ENCODE assay signal across 8 cellular contexts in genomic region chr12:47704719-47705118, GRCh38. TPM values are rescaled to one million over a fixed set of nuclear protein-coding genes. Genes with fewer than 3 reads are reported as not detected.
DNase-seq lines count a peak whose midpoint lies in the region; ATAC-seq, FAIRE-seq and TF ChIP-seq lines count a peak whose summit lies in the region.

No MANE protein-coding gene starts in this region.

- H3K4me1 ChIP-seq in Karpas-422 (ENCODE audit: low read length) (peaks cover 63% of the 10 kb centered on the region), small intestine (ENCODE audit: control insufficient read depth in 2 of 2, insufficient read depth in 1 of 2, low read depth in 1 of 2, low read length in 1 of 2) (peaks cover 6 to 8% of the 10 kb centered on the region in 2 donors)

- H4K20me1 ChIP-seq in Karpas-422 (ENCODE audit: insufficient read depth, low read depth, low read length): peaks cover 7% of the 10 kb centered on the region; the same call in 1 of the 2 replicates

- H3K27ac ChIP-seq in CD4-positive, alpha-beta T cell (ENCODE audit: low read depth, low read length): no peak overlapping the region
- H3K27ac ChIP-seq in Karpas-422 (ENCODE audit: low read length) (peak overlapping the region; percentile 45), coronary artery (no peak overlapping the region), small intestine (ENCODE audit: low read depth in 1 of 2, low read length in 1 of 2) (no peak overlapping the region)

- peak overlapping the region; percentile 94 for H3K27ac Mint-ChIP-seq in CD4-positive, alpha-beta T cell
- H3K27ac Mint-ChIP-seq in nephron: peak overlapping the region; percentile 18 to 80 (median 68)

- WGBS in small intestine, 3 donors: 86 to 91% (median 89%) methylated on average over 9 of the region's 9 CpGs

- no peak for DNase-seq in CD4-positive, alpha-beta T cell
- DNase-seq in Karpas-422 (no peak), coronary artery (ENCODE audit: low spot score) (no peak), HEK293T (ENCODE audit: extremely low spot score) (no peak), germinal center (ENCODE audit: low spot score) (no peak), GOT3 (lab: John Stamatoyannopoulos, UW) (no peak), small intestine (no peak)

- peak overlapping the region; percentile 80 for H3K9ac ChIP-seq in Karpas-422 (ENCODE audit: low read length)

- peaks cover 55% of the 10 kb centered on the region for H3K36me3 Mint-ChIP-seq in CD4-positive, alpha-beta T cell (ENCODE audit: low read depth)
- peaks cover 30% of the 10 kb centered on the region for H3K36me3 Mint-ChIP-seq in nephron (ENCODE audit: low read depth)

- CTCF ChIA-PET in CD4-positive, alpha-beta T cell (lab: Charles Lee): no interaction called here
- CTCF ChIA-PET in HEK293T (lab: Yijun Ruan, JAX): interaction anchor here (0.5 to 0.7 kb wide), 3 partner anchors 18 to 624 kb away, joined by 3 read pairs; no protein-coding TSS in a partner anchor

- H3K4me2 ChIP-seq in Karpas-422 (ENCODE audit: low read depth, low read length, poor library complexity, severe bottlenecking): peak overlapping the region; percentile 91

- peaks cover 74% of the 10 kb centered on the region for H3K4me1 Mint-ChIP-seq in CD4-positive, alpha-beta T cell (ENCODE audit: low read depth)
- H3K4me1 Mint-ChIP-seq in nephron: peaks cover 22% of the 10 kb centered on the region

- intact Hi-C loops in CD4-positive, alpha-beta T cell (cut with DNase I, micrococcal nuclease): loop anchor here (5.0 kb wide), 2 partner anchors 1327 to 1712 kb away; partner anchors contain the start of gene SCAF11 (in 1 of the 2)

- no peak for TF ChIP-seq CTCF in CD4-positive, alpha-beta T cell (IDR thresholded peaks at IDR 0.05)
- TF ChIP-seq CTCF in coronary artery (IDR thresholded peaks at IDR 0.05) (no peak), nephron (IDR thresholded peaks at IDR 0.05; ENCODE audit: unreplicated experiment in 3 of 3) (no peak)

- H2AFZ ChIP-seq in Karpas-422 (ENCODE audit: low read length): no peak overlapping the region

- peaks cover 87% of the 10 kb centered on the region for H3K79me2 ChIP-seq in Karpas-422 (ENCODE audit: low read length)

- H3K36me3 ChIP-seq in Karpas-422 (ENCODE audit: insufficient read depth, low read length) (peaks cover 29% of the 10 kb centered on the region; the same call in 1 of the 2 replicates), small intestine (ENCODE audit: control insufficient read depth in 2 of 2, insufficient read depth in 2 of 2, low read length in 2 of 2) (peaks cover 2% of the 10 kb centered on the region in 2 donors)

- POLR2A ChIA-PET in CD4-positive, alpha-beta T cell (lab: Charles Lee): interaction anchor here (0.7 kb wide), 1 partner anchor 13 kb away, joined by 3 read pairs; no protein-coding TSS in a partner anchor
- POLR2A ChIA-PET in HEK293T (lab: Yijun Ruan, JAX): interaction anchor here (0.6 to 1.9 kb wide), 3 partner anchors 10 to 28 kb away, joined by 3 to 6 read pairs (median 3); no protein-coding TSS in a partner anchor

- peak overlapping the region; percentile 99 for H3K4me3 Mint-ChIP-seq in CD4-positive, alpha-beta T cell
- H3K4me3 Mint-ChIP-seq in nephron: peak overlapping the region; percentile 80 to 90 (median 87)

- H3K27me3 Mint-ChIP-seq in CD4-positive, alpha-beta T cell: no peaks in the 10 kb centered on the region
- no peaks in the 10 kb centered on the region for H3K27me3 Mint-ChIP-seq in nephron (ENCODE audit: low read depth)

- H3K9me2 ChIP-seq in Karpas-422 (replicated peaks; ENCODE audit: insufficient read depth, low read length): no peaks in the 10 kb centered on the region

- no peaks in the 10 kb centered on the region for H3K9me3 Mint-ChIP-seq in CD4-positive, alpha-beta T cell
- no peaks in the 10 kb centered on the region for H3K9me3 Mint-ChIP-seq in nephron

- H3K4me3 ChIP-seq in Karpas-422 (ENCODE audit: low read length) (peak overlapping the region; percentile 72), coronary artery (peak overlapping the region; percentile 100), small intestine (ENCODE audit: low read depth in 1 of 2, low read length in 2 of 2) (peak overlapping the region in 1 of 2 donors; percentile 85)

- no peak for FAIRE-seq in small intestine (lab: Jason Lieb, UNC)

- no peaks in the 10 kb centered on the region for H3K27me3 ChIP-seq in CD4-positive, alpha-beta T cell (ENCODE audit: control insufficient read depth, insufficient read depth, low read length)
- H3K27me3 ChIP-seq in Karpas-422 (ENCODE audit: low read length): no peaks in the 10 kb centered on the region
- H3K27me3 ChIP-seq in small intestine (ENCODE audit: control insufficient read depth in 2 of 2, insufficient read depth in 2 of 2, low read length in 2 of 2): no peaks in the 10 kb centered on the region

- no peaks in the 10 kb centered on the region for H3K9me3 ChIP-seq in CD4-positive, alpha-beta T cell (ENCODE audit: control insufficient read depth, low read length)
- no peaks in the 10 kb centered on the region for H3K9me3 ChIP-seq in Karpas-422 (ENCODE audit: low read length)
- no peaks in the 10 kb centered on the region for H3K9me3 ChIP-seq in small intestine (ENCODE audit: control insufficient read depth, low read depth)

- no peak for ATAC-seq in CD4-positive, alpha-beta T cell (ENCODE audit: poor library complexity)

TF ChIP-seq in HEK293T, 16 proteins besides CTCF, POLR2A, EP300 and RAD21:
- TF ChIP-seq L3MBTL2 (conservative IDR thresholded peaks at IDR 0.05) (no peak), ARNT (IDR thresholded peaks at IDR 0.05) (no peak), LEF1 (IDR thresholded peaks at IDR 0.05; ENCODE audit: borderline replicate concordance) (no peak), FOXM1 (IDR thresholded peaks at IDR 0.05; ENCODE audit: borderline replicate concordance) (no peak), SP1 (IDR thresholded peaks at IDR 0.05) (no peak), PKNOX1 (IDR thresholded peaks at IDR 0.05) (no peak), NFRKB (IDR thresholded peaks at IDR 0.05) (no peak), BHLHE40 (IDR thresholded peaks at IDR 0.05; ENCODE audit: borderline replicate concordance) (no peak), CTBP1 (IDR thresholded peaks at IDR 0.05; ENCODE audit: borderline replicate concordance) (no peak)

RNA-seq across cellular contexts. Expression of gene RPAP3, which starts 1.1 kb away (rescaled TPM):
- total RNA-seq in CD4-positive, alpha-beta T cell: 10 to 100 TPM; 24.6 to 26.4 TPM
- 38.2 and 47.2 TPM in 2 replicates for total RNA-seq in Karpas-422 (2014; rRNA removed; shearing (Covaris generic); ENCODE audit: low replicate concordance)
- 10 to 100 TPM in 2 of 3 donors, 1 to 10 TPM in 1; 8.7 to 14.6 (median 14.2) TPM for polyA plus RNA-seq in small intestine

RNA-seq across cellular contexts. Expression of gene ENDOU, which starts 20.6 kb away (rescaled TPM):
- not detected for total RNA-seq in CD4-positive, alpha-beta T cell
- 1.2 and 10.7 TPM in 2 replicates for total RNA-seq in Karpas-422 (2014; rRNA removed; shearing (Covaris generic); ENCODE audit: low replicate concordance)
- under 1 TPM in 1 of 3 donors, not detected in 2; 0.30 TPM for polyA plus RNA-seq in small intestine

RNA-seq across cellular contexts. Expression of gene RAPGEF3, which starts 54.0 kb away (rescaled TPM):
- under 1 TPM; 0.17 to 0.33 TPM for total RNA-seq in CD4-positive, alpha-beta T cell
- total RNA-seq in Karpas-422 (2014; rRNA removed; shearing (Covaris generic); ENCODE audit: low replicate concordance): 4.4 and 11.9 TPM in 2 replicates
- polyA plus RNA-seq in small intestine: 10 to 100 TPM in 1 of 3 donors, 1 to 10 TPM in 2; 2.5 to 19.8 (median 2.7) TPM
